8 cellular contexts compared by ENCODE assay signal in genomic region chr22:45163074-45163416, GRCh38.
DNase-seq lines count a peak whose midpoint lies in the region; ATAC-seq and TF ChIP-seq lines count a peak whose summit lies in the region.

No MANE protein-coding gene starts in this region.

- peak; percentile 6 for ATAC-seq in HG03060 (IDR thresholded peaks at IDR 0.05; ENCODE audit: low read depth, unreplicated experiment)

- peak overlapping the region; percentile 90 for H3K27ac Mint-ChIP-seq in T-helper 2 cell treated with Interferon-gamma antibody and Interleukin-4, amounts not matched to agents 5 μg/mL and 100 μg/mL, for 36 hours
- H3K27ac Mint-ChIP-seq in nephron progenitor cell, result no peak overlapping the region

- no peak for TF ChIP-seq CTCF in nephron progenitor cell (IDR thresholded peaks at IDR 0.05)

- no peaks in the 10 kb centered on the region for H3K9me3 Mint-ChIP-seq in T-helper 2 cell treated with Interferon-gamma antibody and Interleukin-4, amounts not matched to agents 5 μg/mL and 100 μg/mL, for 36 hours
- no peaks in the 10 kb centered on the region for H3K9me3 Mint-ChIP-seq in nephron progenitor cell

- peaks cover 35% of the 10 kb centered on the region for H3K36me3 Mint-ChIP-seq in T-helper 2 cell treated with Interferon-gamma antibody and Interleukin-4, amounts not matched to agents 5 μg/mL and 100 μg/mL, for 36 hours (ENCODE audit: low read depth)
- H3K36me3 Mint-ChIP-seq in nephron progenitor cell (ENCODE audit: low read depth), result peaks cover 25% of the 10 kb centered on the region

- DNase-seq in NCI-H1105 treated with DMSO at 0.1 percent for 48 hours (lab: John Stamatoyannopoulos, UW) (peak; percentile 35), NCI-H1105 (lab: John Stamatoyannopoulos, UW) (no peak), fibroblast of peridontal ligament (ENCODE audit: extremely low read depth) (peak; percentile 52), nephron progenitor cell (peak; percentile 34), retina (no peak)
- no peak for DNase-seq in T-helper 2 cell treated with Interferon-gamma antibody and Interleukin-4, amounts not matched to agents 5 μg/mL and 100 μg/mL, for 36 hours (ENCODE audit: low spot score)
- DNase-seq in effector CD8-positive, alpha-beta T cell (lab: John Stamatoyannopoulos, UW), result no peak

- no peaks in the 10 kb centered on the region for H3K27me3 Mint-ChIP-seq in T-helper 2 cell treated with Interferon-gamma antibody and Interleukin-4, amounts not matched to agents 5 μg/mL and 100 μg/mL, for 36 hours (ENCODE audit: low read depth)
- H3K27me3 Mint-ChIP-seq in nephron progenitor cell (ENCODE audit: low read depth, poor library complexity), result peaks cover 4% of the 10 kb centered on the region

- peaks cover 37% of the 10 kb centered on the region for H3K4me1 Mint-ChIP-seq in T-helper 2 cell treated with Interferon-gamma antibody and Interleukin-4, amounts not matched to agents 5 μg/mL and 100 μg/mL, for 36 hours (ENCODE audit: low read depth)
- H3K4me1 Mint-ChIP-seq in nephron progenitor cell, result peaks cover 69% of the 10 kb centered on the region

- peak overlapping the region; percentile 93 for H3K4me3 Mint-ChIP-seq in T-helper 2 cell treated with Interferon-gamma antibody and Interleukin-4, amounts not matched to agents 5 μg/mL and 100 μg/mL, for 36 hours
- H3K4me3 Mint-ChIP-seq in nephron progenitor cell, result peak overlapping the region; percentile 97

Comparison
In these comparisons a context has a peak if more than half of its experiments do, and no peak if none do; other contexts are left out.
1. DNase-seq: peak in NCI-H1105 treated with DMSO at 0.1 percent for 48 hours (single experiment), fibroblast of peridontal ligament (single experiment) and nephron progenitor cell (single experiment); none in NCI-H1105 (single experiment), T-helper 2 cell treated with Interferon-gamma antibody and Interleukin-4, amounts not matched to agents 5 μg/mL and 100 μg/mL, for 36 hours (single experiment), effector CD8-positive, alpha-beta T cell (single experiment) and retina (single experiment).